8 cellular contexts compared by ENCODE assay signal in the genomic region with DNA sequence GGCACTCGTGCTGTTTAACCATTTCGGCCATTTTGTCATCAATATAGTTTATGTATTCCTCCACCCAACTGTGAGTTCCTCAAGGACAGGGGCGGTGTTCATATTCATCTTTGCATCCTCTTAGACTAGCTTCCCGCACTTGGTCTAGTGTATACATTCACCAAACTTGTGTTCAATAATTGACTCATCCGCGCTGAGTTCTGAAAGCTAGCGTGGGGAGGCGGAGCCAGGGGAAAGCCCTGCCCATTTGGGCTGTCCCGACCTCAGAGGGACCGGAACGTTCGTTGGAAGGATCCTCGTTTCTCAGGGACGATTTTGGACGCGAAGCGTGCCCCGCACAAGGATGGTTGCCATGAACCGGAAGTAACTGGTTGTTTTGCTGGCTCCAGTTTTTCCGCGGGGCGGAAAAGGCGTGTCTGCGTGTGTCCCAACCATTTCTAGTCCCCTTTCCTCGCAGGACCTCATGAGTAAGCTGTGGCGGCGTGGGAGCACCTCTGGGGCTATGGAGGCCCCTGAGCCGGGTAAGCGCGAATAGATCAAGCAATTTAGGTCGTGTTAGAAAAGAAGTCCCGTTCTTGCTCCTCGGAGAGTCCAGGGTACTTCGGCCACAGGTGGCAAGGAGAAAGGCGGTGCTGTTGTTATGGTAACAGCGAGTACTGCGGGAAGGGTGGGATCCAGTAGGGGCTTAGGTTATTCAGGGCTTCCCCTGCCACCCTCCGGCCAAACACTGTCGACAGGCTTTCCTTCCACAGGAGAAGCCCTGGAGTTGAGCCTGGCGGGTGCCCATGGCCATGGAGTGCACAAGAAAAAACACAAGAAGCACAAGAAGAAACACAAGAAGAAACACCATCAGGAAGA. TPM values are rescaled to one million over a fixed set of nuclear protein-coding genes. Genes with fewer than 3 reads are reported as not detected.
A peak's percentile ranks its signal among the peaks of the same experiment; 100 is the strongest.
DNase-seq lines count a peak whose midpoint lies in the region; ATAC-seq and TF ChIP-seq lines count a peak whose summit lies in the region.

A gene (plus strand): TSS at position 434 of the 858 bp plus-strand sequence. CDS start 30 bp downstream, at position 464.

- peak in 1 of 4 donors; percentile 68 for TF ChIP-seq EP300 in upper lobe of left lung (IDR thresholded peaks at IDR 0.05)

- H3K9me3 ChIP-seq in cardiac muscle cell (ENCODE audit: low read depth) (no peaks in the 10 kb centered on the region), upper lobe of left lung (no peaks in the 10 kb centered on the region)

- no peaks in the 10 kb centered on the region for H3K9me3 Mint-ChIP-seq in T-cell

- 1% methylated on average over 40 of the region's 40 CpGs for WGBS in adipose tissue, 3 donors
- WGBS in upper lobe of left lung, 2 donors: 1 to 3% methylated on average over 17 to 36 of the region's 40 CpGs

- peak within 1 kb of the TSS; percentile 97 to 99 for H3K27ac Mint-ChIP-seq in T-cell

- CTCF ChIA-PET in T-cell (lab: Charles Lee): interaction anchor here (0.8 to 3.3 kb wide), 4 partner anchors 12 to 40 kb away, joined by 3 to 24 read pairs (median 4); a partner anchor contains a TSS

- TF ChIP-seq CTCF in GM12875 (IDR thresholded peaks at IDR 0.05; ENCODE audit: borderline replicate concordance, insufficient read depth, low read depth, low read length) (no peak), cardiac muscle cell (IDR thresholded peaks at IDR 0.05; ENCODE audit: low read depth, low read length) (no peak), upper lobe of left lung (IDR thresholded peaks at IDR 0.05) (peak in 2 of 6 experiments; percentile 4 to 7)

- H3K4me1 ChIP-seq in cardiac muscle cell (ENCODE audit: low read depth): peaks cover 5% of the 10 kb centered on the region
- peaks cover 32 to 46% (median 34%) of the 10 kb centered on the region in 4 donors for H3K4me1 ChIP-seq in upper lobe of left lung

- H3K36me3 Mint-ChIP-seq in T-cell: no peaks in the 10 kb centered on the region

- no peak within 1 kb of the TSS for H3K27ac ChIP-seq in adipose tissue (ENCODE audit: low read depth, low read length)
- no peak within 1 kb of the TSS for H3K27ac ChIP-seq in cardiac muscle cell
- peak within 1 kb of the TSS; percentile 40 to 82 (median 73) for H3K27ac ChIP-seq in upper lobe of left lung

- peaks cover 60 to 68% (median 67%) of the 10 kb centered on the region in 3 donors for H3K4me1 Mint-ChIP-seq in T-cell

- H3K4me3 Mint-ChIP-seq in T-cell: peak within 1 kb of the TSS; percentile 93 to 99 (median 97)

- peak; percentile 47 for ATAC-seq in HG02840 (IDR thresholded peaks at IDR 0.05; ENCODE audit: low FRiP score, unreplicated experiment)
- peak; percentile 37 to 60 (median 44) for ATAC-seq in T-cell (replicated peaks in 1 of 4)
- peak; percentile 87 to 91 for ATAC-seq in upper lobe of left lung (ENCODE audit: low FRiP score in 2 of 2)

- no peaks in the 10 kb centered on the region for H3K36me3 ChIP-seq in cardiac muscle cell
- no peaks in the 10 kb centered on the region for H3K36me3 ChIP-seq in upper lobe of left lung

- POLR2A ChIA-PET in T-cell (lab: Charles Lee): interaction anchor here in 1 of 2 donors (0.6 kb wide), 1 partner anchor 26 kb away, joined by 4 read pairs; no protein-coding TSS in a partner anchor

- no peaks in the 10 kb centered on the region for H3K27me3 Mint-ChIP-seq in T-cell

- TF ChIP-seq POLR2A in upper lobe of left lung (IDR thresholded peaks at IDR 0.05): peak in 1 of 4 donors; percentile 52

- H3K4me3 ChIP-seq in GM12875 (ENCODE audit: low read depth, low read length) (peak within 1 kb of the TSS; percentile 57), cardiac muscle cell (peak within 1 kb of the TSS; percentile 49), upper lobe of left lung (peak within 1 kb of the TSS; percentile 62 to 82 (median 75))

- DNase-seq in NCI-H1436 treated with DMSO at 0.1 percent for 48 hours (lab: John Stamatoyannopoulos, UW) (peak; percentile 81), T-cell (peak; percentile 88 to 99 (median 94)), cardiac muscle cell (ENCODE audit: low read depth in 1 of 2, low spot score in 1 of 2) (peak; percentile 96 to 99), pons (ENCODE audit: low spot score) (peak; percentile 98), upper lobe of left lung (peak in 1 of 2 donors; percentile 96)

- H3K27me3 ChIP-seq in cardiac muscle cell: no peaks in the 10 kb centered on the region
- no peaks in the 10 kb centered on the region for H3K27me3 ChIP-seq in upper lobe of left lung

RNA-seq across cellular contexts. Expression of the gene that starts here (rescaled TPM):
- 10 to 100 TPM; 44.5 to 70.8 (median 68.4) TPM for total RNA-seq in T-cell
- 10 to 100 TPM; 21.4 to 37.9 (median 33.6) TPM for polyA plus RNA-seq in adipose tissue
- 23.0 and 40.9 TPM in 2 replicates for total RNA-seq in cardiac muscle cell
- polyA plus RNA-seq in cardiac muscle cell: 15.4 and 23.8 TPM in 2 replicates
- total RNA-seq in upper lobe of left lung: 10 to 100 TPM; 12.6 to 85.9 (median 32.5) TPM

Comparison
In these comparisons a context has a peak if more than half of its experiments do, and no peak if none do; other contexts are left out.
1. H3K27ac ChIP-seq: peak in upper lobe of left lung (4 of 4); none in adipose tissue (single experiment) and cardiac muscle cell (single experiment).
2. Peak in every context shown above with its lines, with median percentiles within 50 percentile points of each other: H3K4me3 ChIP-seq and ATAC-seq.